ENCODE assay signal across 10 cellular contexts in the genomic region with DNA sequence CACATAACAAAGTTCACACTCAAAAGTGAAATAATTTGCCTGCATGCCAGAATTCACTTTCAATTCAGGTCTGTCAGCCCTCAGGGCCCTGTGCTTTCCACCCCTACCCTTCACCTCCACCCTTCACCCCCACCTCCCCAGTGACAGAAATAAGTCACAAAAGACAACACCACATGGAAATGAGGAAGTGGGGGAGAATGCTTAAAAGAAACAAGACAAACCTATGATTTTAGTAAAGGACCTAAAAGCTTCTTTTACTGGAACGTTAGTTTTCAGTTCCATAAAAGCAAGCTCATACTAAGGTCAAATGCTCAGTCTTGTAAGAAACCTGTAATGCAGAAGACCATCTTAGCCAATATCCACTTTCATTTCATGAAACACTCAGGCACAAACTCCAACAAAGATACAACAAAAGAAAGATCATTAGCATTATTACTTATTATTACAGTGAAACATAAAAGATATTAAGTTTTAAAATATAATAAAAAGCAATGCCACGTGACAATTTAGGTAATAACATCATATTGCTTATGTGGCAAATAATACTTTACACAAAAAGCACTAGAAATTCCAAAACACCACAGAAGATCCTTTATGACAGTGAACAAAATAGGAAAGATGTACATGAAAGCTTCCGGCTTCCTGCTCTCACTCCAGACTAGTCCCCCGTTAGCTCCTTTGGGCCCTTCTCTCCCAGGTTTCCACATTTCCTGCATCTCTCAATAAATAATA.
DNase-seq lines count a peak whose midpoint lies in the region; ATAC-seq and TF ChIP-seq lines count a peak whose summit lies in the region.
"Had no signal": no experiment of that assay in that cellular context is flagged by ENCODE, and none has a peak within 500 bp of the region (broad histone marks: within the 10 kb centered on the region; RNA-seq: fewer than 3 reads in every experiment).

No MANE protein-coding gene starts in this region.

- no peaks in the 10 kb centered on the region for H3K9me2 ChIP-seq in PC-9 (ENCODE audit: insufficient read depth)

- BruUV-seq in PC-9 (replicated peaks; lab: Mats Ljungman, UMichigan) (no TSS peak), MCF 10A (replicated peaks; lab: Mats Ljungman, UMichigan) (no TSS peak)

- H3K4me3 ChIP-seq in GM06990 (replicated peaks; ENCODE audit: low read depth, low read length) (peak overlapping the region; percentile 22), PC-9 (no peak overlapping the region)

- intact Hi-C loops in PC-9 (cut with micrococcal nuclease; ENCODE audit: unreplicated experiment) (no loop called here), MCF 10A (cut with micrococcal nuclease) (no loop called here)

- ATAC-seq in GM19395 (IDR thresholded peaks at IDR 0.05; ENCODE audit: unreplicated experiment) (peak; percentile 95), HG03066 (IDR thresholded peaks at IDR 0.05; ENCODE audit: low read depth, unreplicated experiment) (peak; percentile 97)

- POLR2A ChIA-PET in PC-9 (lab: Charles Lee; ENCODE audit: unreplicated experiment) (no interaction called here), MCF 10A (lab: Yijun Ruan, JAX) (interaction anchor here (1.0 kb wide), 1 partner anchor 10 kb away, joined by 5 read pairs; no protein-coding TSS in a partner anchor)

- H3K36me3 ChIP-seq in GM06990 (ENCODE audit: control insufficient read depth, insufficient read depth, low read length): no peaks in the 10 kb centered on the region; the same call in 1 of the 2 replicates
- no peaks in the 10 kb centered on the region for H3K36me3 ChIP-seq in PC-9 (ENCODE audit: low read depth)

- no peak overlapping the region for H3K4me2 ChIP-seq in PC-9

- DNase-seq in GM06990 (ENCODE audit: extremely low read depth, insufficient read length) (peak; percentile 80), PC-9 (no peak), NCI-H1436 treated with DMSO at 0.1 percent for 48 hours (lab: John Stamatoyannopoulos, UW) (no peak), retina (no peak), MCF 10A (ENCODE audit: unreplicated experiment) (no peak), HFFc6 (no peak)
- DNase-seq: DMS153 had no signal

- H3K4me3 Mint-ChIP-seq in MCF 10A (ENCODE audit: unreplicated experiment): no peak overlapping the region
- H3K4me3 Mint-ChIP-seq in HFFc6: no peak overlapping the region
- H3K4me3 Mint-ChIP-seq: central memory CD8-positive, alpha-beta T cell had no signal

- H3K36me3 Mint-ChIP-seq in MCF 10A (ENCODE audit: insufficient read depth, unreplicated experiment) (peaks cover 31% of the 10 kb centered on the region), HFFc6 (ENCODE audit: low read depth) (peaks cover 5% of the 10 kb centered on the region)

- H3K4me1 ChIP-seq in PC-9 (replicated peaks; ENCODE audit: insufficient read depth): no peaks in the 10 kb centered on the region

- no peaks in the 10 kb centered on the region for H3K27me3 Mint-ChIP-seq in MCF 10A (ENCODE audit: insufficient read depth, unreplicated experiment)
- no peaks in the 10 kb centered on the region for H3K27me3 Mint-ChIP-seq in HFFc6 (ENCODE audit: insufficient read depth)
- H3K27me3 Mint-ChIP-seq: central memory CD8-positive, alpha-beta T cell had no signal

- 0 out of 2 replicates have a peak, but pooled peaks cover 6% of the 10 kb centered on the region for H4K20me1 ChIP-seq in PC-9 (ENCODE audit: insufficient read depth)

- CTCF ChIA-PET in PC-9 (lab: Charles Lee): no interaction called here
- CTCF ChIA-PET in MCF 10A (lab: Yijun Ruan, JAX): interaction anchor here (0.5 to 1.1 kb wide), 2 partner anchors 44 to 119 kb away, joined by 3 read pairs; no protein-coding TSS in a partner anchor

- H3K27ac Mint-ChIP-seq in MCF 10A (ENCODE audit: low read depth, unreplicated experiment) (no peak overlapping the region), HFFc6 (no peak overlapping the region)

- no peak overlapping the region for H2AFZ ChIP-seq in PC-9

- H3K79me2 ChIP-seq in PC-9 (ENCODE audit: low read depth): no peaks in the 10 kb centered on the region

- 0 out of 2 replicates have a peak overlapping the region, but pooled peaks have one; percentile 6 for H3K27ac ChIP-seq in PC-9

- TF ChIP-seq CTCF in GM06990 (IDR thresholded peaks at IDR 0.05; ENCODE audit: insufficient read depth, low read length, poor library complexity, severe bottlenecking) (no peak), PC-9 (conservative IDR thresholded peaks at IDR 0.05) (no peak), MCF 10A (IDR thresholded peaks at IDR 0.05; ENCODE audit: unreplicated experiment) (no peak), HFFc6 (IDR thresholded peaks at IDR 0.05) (no peak)

- peaks cover 5% of the 10 kb centered on the region; the same call in 1 of the 2 replicates for H3F3A ChIP-seq in PC-9 (ENCODE audit: insufficient read depth, low read depth)

- no peaks in the 10 kb centered on the region for H3K27me3 ChIP-seq in GM06990 (replicated peaks; ENCODE audit: control insufficient read depth, insufficient read depth, low read length)
- no peaks in the 10 kb centered on the region for H3K27me3 ChIP-seq in PC-9 (ENCODE audit: insufficient read depth, low read depth)

- H3K9me3 ChIP-seq in PC-9 (ENCODE audit: insufficient read depth, low read depth): no peaks in the 10 kb centered on the region

- H3K4me1 Mint-ChIP-seq in MCF 10A (ENCODE audit: insufficient read depth, unreplicated experiment): peaks cover 10% of the 10 kb centered on the region
- peaks cover 28% of the 10 kb centered on the region for H3K4me1 Mint-ChIP-seq in HFFc6 (ENCODE audit: low read depth)

- H3K9me3 Mint-ChIP-seq in MCF 10A (ENCODE audit: unreplicated experiment) (peaks cover 7% of the 10 kb centered on the region), HFFc6 (no peaks in the 10 kb centered on the region)
- H3K9me3 Mint-ChIP-seq: central memory CD8-positive, alpha-beta T cell had no signal
